In genomic region chr5:151093476-151093889, GRCh38 we compare ENCODE assay signal across 8 cellular contexts. TPM values are rescaled to one million over a fixed set of nuclear protein-coding genes. Genes with fewer than 3 reads are reported as not detected.
A peak's percentile ranks its signal among the peaks of the same experiment; 100 is the strongest.
DNase-seq lines count a peak whose midpoint lies in the region; ATAC-seq and TF ChIP-seq lines count a peak whose summit lies in the region.

No MANE protein-coding gene starts in this region.

- peak overlapping the region in 3 of 4 donors; percentile 65 to 77 (median 69) for H3K27ac ChIP-seq in gastroesophageal sphincter

- no peaks in the 10 kb centered on the region for H3K36me3 ChIP-seq in gastroesophageal sphincter

- H3K4me1 Mint-ChIP-seq in T-cell, result peaks cover 53 to 65% (median 64%) of the 10 kb centered on the region in 3 donors
- peaks cover 67 to 83% of the 10 kb centered on the region in 2 donors for H3K4me1 Mint-ChIP-seq in stimulated activated naive B cell treated with anti-CD40 and anti-IgM and Interleukin-4, amounts not matched to agents 10 μg/mL and 1 μg/mL and 100 μg/mL, for 72 hours

- no peak for DNase-seq in T-cell
- DNase-seq in stimulated activated naive B cell treated with anti-CD40 and anti-IgM and Interleukin-4, amounts not matched to agents 10 μg/mL and 1 μg/mL and 100 μg/mL, for 72 hours, result no peak
- DNase-seq in NCI-H1694 (lab: John Stamatoyannopoulos, UW), result no peak
- DNase-seq in GM10266 (ENCODE audit: extremely low spot score), result no peak

- H3K36me3 Mint-ChIP-seq in T-cell, result no peaks in the 10 kb centered on the region
- peaks cover 9 to 28% of the 10 kb centered on the region in 2 donors for H3K36me3 Mint-ChIP-seq in stimulated activated naive B cell treated with anti-CD40 and anti-IgM and Interleukin-4, amounts not matched to agents 10 μg/mL and 1 μg/mL and 100 μg/mL, for 72 hours

- CTCF ChIA-PET in T-cell (lab: Charles Lee), result interaction anchor here (0.5 to 2.0 kb wide), 6 partner anchors 12 to 71 kb away, joined by 3 to 7 read pairs (median 3); partner anchors contain the start of gene TNIP1 (in 1 of the 2)

- H3K27me3 ChIP-seq in gastroesophageal sphincter, result peaks cover 3% of the 10 kb centered on the region

- TF ChIP-seq EP300 in gastroesophageal sphincter (IDR thresholded peaks at IDR 0.05), result no peak

- no peaks in the 10 kb centered on the region for H3K9me3 Mint-ChIP-seq in T-cell
- H3K9me3 Mint-ChIP-seq in stimulated activated naive B cell treated with anti-CD40 and anti-IgM and Interleukin-4, amounts not matched to agents 10 μg/mL and 1 μg/mL and 100 μg/mL, for 72 hours, result no peaks in the 10 kb centered on the region

- H3K27me3 Mint-ChIP-seq in T-cell, result no peaks in the 10 kb centered on the region
- H3K27me3 Mint-ChIP-seq in stimulated activated naive B cell treated with anti-CD40 and anti-IgM and Interleukin-4, amounts not matched to agents 10 μg/mL and 1 μg/mL and 100 μg/mL, for 72 hours, result no peaks in the 10 kb centered on the region

- POLR2A ChIA-PET in T-cell (lab: Charles Lee), result interaction anchor here in 1 of 2 donors (0.7 kb wide), 1 partner anchor 10 kb away, joined by 3 read pairs; no protein-coding TSS in a partner anchor

- TF ChIP-seq POLR2A in gastroesophageal sphincter (IDR thresholded peaks at IDR 0.05), result no peak

- peak overlapping the region; percentile 39 to 67 (median 61) for H3K4me3 Mint-ChIP-seq in T-cell
- H3K4me3 Mint-ChIP-seq in stimulated activated naive B cell treated with anti-CD40 and anti-IgM and Interleukin-4, amounts not matched to agents 10 μg/mL and 1 μg/mL and 100 μg/mL, for 72 hours, result peak overlapping the region; percentile 82 to 85

- H3K27ac Mint-ChIP-seq in T-cell, result peak overlapping the region; percentile 90 to 91
- H3K27ac Mint-ChIP-seq in stimulated activated naive B cell treated with anti-CD40 and anti-IgM and Interleukin-4, amounts not matched to agents 10 μg/mL and 1 μg/mL and 100 μg/mL, for 72 hours, result peak overlapping the region; percentile 98

- 27 to 72% methylated on average over 1 to 2 of the region's 2 CpGs for WGBS in gastroesophageal sphincter (ENCODE audit: low coverage in 1 of 2), 2 donors

- H3K4me3 ChIP-seq in gastroesophageal sphincter, result no peak overlapping the region

- peaks cover 6 to 38% (median 26%) of the 10 kb centered on the region in 3 donors for H3K4me1 ChIP-seq in gastroesophageal sphincter

- H3K9me3 ChIP-seq in gastroesophageal sphincter, result no peaks in the 10 kb centered on the region

- ATAC-seq in HG03342 (IDR thresholded peaks at IDR 0.05; ENCODE audit: unreplicated experiment), result peak; percentile 6
- ATAC-seq in T-cell (replicated peaks in 1 of 4), result peak in 3 of 4 experiments; percentile 21 to 31 (median 21)
- ATAC-seq in gastroesophageal sphincter, result peak; percentile 84
- ATAC-seq in stimulated activated naive B cell treated with anti-CD40 and anti-IgM and Interleukin-4, amounts not matched to agents 10 μg/mL and 1 μg/mL and 100 μg/mL, for 72 hours (replicated peaks), result peak; percentile 2 to 13
- no peak for ATAC-seq in HG03175 (IDR thresholded peaks at IDR 0.05; ENCODE audit: unreplicated experiment)

- TF ChIP-seq CTCF in GM12873 (IDR thresholded peaks at IDR 0.05; ENCODE audit: insufficient read depth, low read depth, low read length, missing control alignments), result peak; percentile 26
- no peak for TF ChIP-seq CTCF in gastroesophageal sphincter (IDR thresholded peaks at IDR 0.05)
- TF ChIP-seq CTCF in GM10266 (IDR thresholded peaks at IDR 0.05; ENCODE audit: control insufficient read depth, insufficient read depth, low read depth, missing control alignments), result no peak

RNA-seq across cellular contexts. Expression of gene TNIP1, which starts 12.6 kb away (rescaled TPM):
- total RNA-seq in T-cell, result 100 to 1,000 TPM; 118 to 211 (median 170) TPM
- 100 to 1,000 TPM in 2 of 4 donors, 10 to 100 TPM in 2; 74.2 to 142 (median 97.9) TPM for total RNA-seq in gastroesophageal sphincter
